In the genomic region with DNA sequence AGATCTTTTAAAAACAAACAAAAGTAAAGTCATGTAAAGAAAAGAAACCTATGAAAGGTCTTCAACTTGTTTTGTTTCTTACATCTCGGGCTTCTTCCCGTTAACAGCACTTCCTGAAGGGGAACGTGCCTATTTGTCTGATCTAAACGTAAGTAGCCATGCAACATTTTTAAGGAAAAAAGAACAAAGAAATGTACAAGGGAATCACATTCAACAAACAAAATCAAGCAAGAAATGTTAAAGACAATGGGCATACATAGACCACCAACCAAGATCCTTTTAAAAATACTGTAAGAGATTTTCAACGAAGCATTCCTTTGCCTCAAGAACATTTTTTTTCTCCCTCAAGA, we compare ENCODE assay signal across 8 cellular contexts.
DNase-seq lines count a peak whose midpoint lies in the region; ATAC-seq and TF ChIP-seq lines count a peak whose summit lies in the region.

No MANE protein-coding gene starts in this region.

- H3K27ac Mint-ChIP-seq in activated naive CD4-positive, alpha-beta T cell treated with anti-CD3 and anti-CD28 coated beads for 36 hours, result peak overlapping the region; percentile 72
- peak overlapping the region; percentile 46 for H3K27ac Mint-ChIP-seq in activated CD4-positive, alpha-beta memory T cell treated with anti-CD3 and anti-CD28 coated beads for 36 hours
- H3K27ac Mint-ChIP-seq in type B pancreatic cell (no peak overlapping the region), endothelial cell (ENCODE audit: unreplicated experiment) (no peak overlapping the region)

- CTCF ChIA-PET in activated naive CD4-positive, alpha-beta T cell treated with anti-CD3 and anti-CD28 coated beads for 36 hours (lab: Charles Lee), result interaction anchor here (0.8 to 1.3 kb wide), 2 partner anchors 39 to 114 kb away, joined by 3 read pairs; no protein-coding TSS in a partner anchor
- CTCF ChIA-PET in activated CD4-positive, alpha-beta memory T cell treated with anti-CD3 and anti-CD28 coated beads for 36 hours (lab: Charles Lee), result no interaction called here

- H3K36me3 Mint-ChIP-seq in activated naive CD4-positive, alpha-beta T cell treated with anti-CD3 and anti-CD28 coated beads for 36 hours (ENCODE audit: low read depth), result no peaks in the 10 kb centered on the region
- no peaks in the 10 kb centered on the region for H3K36me3 Mint-ChIP-seq in activated CD4-positive, alpha-beta memory T cell treated with anti-CD3 and anti-CD28 coated beads for 36 hours
- H3K36me3 Mint-ChIP-seq in type B pancreatic cell (no peaks in the 10 kb centered on the region), endothelial cell (ENCODE audit: low read depth, unreplicated experiment) (no peaks in the 10 kb centered on the region)

- ATAC-seq in GM21526 (IDR thresholded peaks at IDR 0.05; ENCODE audit: low FRiP score, unreplicated experiment), result no peak
- no peak for ATAC-seq in GM18498 (IDR thresholded peaks at IDR 0.05; ENCODE audit: unreplicated experiment)

- POLR2A ChIA-PET in activated CD4-positive, alpha-beta memory T cell treated with anti-CD3 and anti-CD28 coated beads for 36 hours (lab: Charles Lee), result no interaction called here

- no peak for DNase-seq in activated naive CD4-positive, alpha-beta T cell treated with anti-CD3 and anti-CD28 coated beads for 36 hours
- no peak for DNase-seq in activated naive CD4-positive, alpha-beta T cell (lab: John Stamatoyannopoulos, UW)
- no peak for DNase-seq in activated CD4-positive, alpha-beta memory T cell treated with anti-CD3 and anti-CD28 coated beads for 36 hours
- DNase-seq in iris pigment epithelial cell (ENCODE audit: low read depth) (peak; percentile 52), type B pancreatic cell (ENCODE audit: extremely low spot score, unreplicated experiment) (no peak), endothelial cell (ENCODE audit: low spot score) (no peak)

- peak overlapping the region; percentile 70 for H3K4me3 Mint-ChIP-seq in activated naive CD4-positive, alpha-beta T cell treated with anti-CD3 and anti-CD28 coated beads for 36 hours
- H3K4me3 Mint-ChIP-seq in activated CD4-positive, alpha-beta memory T cell treated with anti-CD3 and anti-CD28 coated beads for 36 hours, result peak overlapping the region; percentile 59
- H3K4me3 Mint-ChIP-seq in type B pancreatic cell, result peak overlapping the region; percentile 78
- no peak overlapping the region for H3K4me3 Mint-ChIP-seq in endothelial cell (ENCODE audit: unreplicated experiment)

- peaks cover 5% of the 10 kb centered on the region for H3K4me1 Mint-ChIP-seq in activated naive CD4-positive, alpha-beta T cell treated with anti-CD3 and anti-CD28 coated beads for 36 hours (ENCODE audit: low read depth)
- H3K4me1 Mint-ChIP-seq in activated CD4-positive, alpha-beta memory T cell treated with anti-CD3 and anti-CD28 coated beads for 36 hours (ENCODE audit: low read depth), result peaks cover 10% of the 10 kb centered on the region
- H3K4me1 Mint-ChIP-seq in type B pancreatic cell (ENCODE audit: unreplicated experiment) (peaks cover 24% of the 10 kb centered on the region), endothelial cell (ENCODE audit: unreplicated experiment) (peaks cover 17% of the 10 kb centered on the region)

- no peaks in the 10 kb centered on the region for H3K27me3 Mint-ChIP-seq in activated naive CD4-positive, alpha-beta T cell treated with anti-CD3 and anti-CD28 coated beads for 36 hours (ENCODE audit: low read depth)
- no peaks in the 10 kb centered on the region for H3K27me3 Mint-ChIP-seq in activated CD4-positive, alpha-beta memory T cell treated with anti-CD3 and anti-CD28 coated beads for 36 hours
- H3K27me3 Mint-ChIP-seq in type B pancreatic cell (no peaks in the 10 kb centered on the region), endothelial cell (ENCODE audit: unreplicated experiment) (no peaks in the 10 kb centered on the region)

- intact Hi-C loops in activated naive CD4-positive, alpha-beta T cell treated with anti-CD3 and anti-CD28 coated beads for 36 hours (cut with micrococcal nuclease), result loop anchor here (2.0 kb wide), 1 partner anchor 39 kb away; no protein-coding TSS in a partner anchor
- intact Hi-C loops in activated CD4-positive, alpha-beta memory T cell treated with anti-CD3 and anti-CD28 coated beads for 36 hours (cut with micrococcal nuclease), result no loop called here

- H3K9me3 Mint-ChIP-seq in activated naive CD4-positive, alpha-beta T cell treated with anti-CD3 and anti-CD28 coated beads for 36 hours, result no peaks in the 10 kb centered on the region
- no peaks in the 10 kb centered on the region for H3K9me3 Mint-ChIP-seq in activated CD4-positive, alpha-beta memory T cell treated with anti-CD3 and anti-CD28 coated beads for 36 hours
- H3K9me3 Mint-ChIP-seq in type B pancreatic cell (no peaks in the 10 kb centered on the region), endothelial cell (ENCODE audit: unreplicated experiment) (no peaks in the 10 kb centered on the region)

- no peak for TF ChIP-seq CTCF in type B pancreatic cell (conservative IDR thresholded peaks at IDR 0.05)
- no peak for TF ChIP-seq CTCF in endothelial cell (IDR thresholded peaks at IDR 0.05; ENCODE audit: unreplicated experiment)

Comparison
In these comparisons a context has a peak if more than half of its experiments do, and no peak if none do; other contexts are left out.
1. H3K27ac Mint-ChIP-seq: peak in activated naive CD4-positive, alpha-beta T cell treated with anti-CD3 and anti-CD28 coated beads for 36 hours (single experiment) and activated CD4-positive, alpha-beta memory T cell treated with anti-CD3 and anti-CD28 coated beads for 36 hours (single experiment); none in type B pancreatic cell (single experiment) and endothelial cell (single experiment).